Comparison of ENCODE assay signal across 26 cellular contexts in the genomic region with DNA sequence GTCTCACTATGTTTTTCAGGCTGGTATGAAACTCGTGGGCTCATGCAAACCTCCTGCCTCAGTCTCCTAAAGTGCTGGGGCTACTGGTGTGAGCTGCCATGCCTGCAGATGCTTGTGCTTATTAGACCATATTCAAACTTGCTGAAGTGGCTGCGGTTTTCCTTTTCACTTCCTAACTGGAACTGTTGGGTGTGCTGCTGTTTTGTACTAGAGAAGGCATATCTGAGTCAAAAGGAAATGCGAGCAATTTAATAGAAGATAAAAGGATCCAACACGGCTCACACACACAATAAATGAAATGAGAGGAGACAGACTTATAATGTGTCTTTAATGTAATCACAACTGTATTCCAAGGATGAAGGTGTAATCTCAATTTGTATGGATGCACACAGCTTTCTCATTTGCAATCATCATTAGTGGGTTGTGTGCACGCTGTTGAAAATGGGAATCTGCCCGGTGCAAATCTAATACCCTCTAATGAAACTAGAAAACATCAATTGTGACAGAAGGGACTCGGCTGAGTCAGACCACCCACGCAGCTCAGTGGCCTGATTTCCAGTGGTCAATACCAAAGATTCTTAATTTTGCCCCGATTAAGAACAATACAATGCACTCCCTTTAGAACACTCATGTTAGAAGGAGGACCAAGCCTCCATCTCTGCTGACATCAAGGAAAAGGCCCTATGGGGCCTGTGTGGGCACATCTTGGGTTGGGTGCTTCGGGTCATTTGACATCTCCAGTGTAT.
"Had no signal": no experiment of that assay in that cellular context is flagged by ENCODE, and none has a peak within 500 bp of the region (broad histone marks: within the 10 kb centered on the region; RNA-seq: fewer than 3 reads in every experiment).

No MANE protein-coding gene starts in this region.

- H3K36me3 ChIP-seq: ascending aorta, cardiac muscle cell, Peyer's patch, SJSA1 had no signal

- H3K4me3 ChIP-seq: ascending aorta, cardiac muscle cell, Peyer's patch, SJSA1 had no signal

- H3K9me3 Mint-ChIP-seq: activated B cell treated with CpG ODN at 0.5 μM for 24 hours; activated CD4-positive, alpha-beta T cell treated with anti-CD3 and anti-CD28 coated beads, Interleukin-2, amount 10 ng/mL, durations not matched to agents 24 days and 14 days; brain had no signal

- H3K27me3 ChIP-seq: ascending aorta, cardiac muscle cell, Peyer's patch, SJSA1 had no signal

- H3K27ac ChIP-seq: ascending aorta, cardiac muscle cell, Peyer's patch, SJSA1 had no signal

- H3K27ac Mint-ChIP-seq: activated B cell treated with CpG ODN at 0.5 μM for 24 hours; activated CD4-positive, alpha-beta T cell treated with anti-CD3 and anti-CD28 coated beads, Interleukin-2, amount 10 ng/mL, durations not matched to agents 24 days and 14 days; activated naive CD4-positive, alpha-beta T cell treated with anti-CD3 and anti-CD28 coated beads, Interleukin-2, amount 50 U/mL, for 72 hours; activated naive CD8-positive, alpha-beta T cell treated with anti-CD3 and anti-CD28 coated beads, Interleukin-2, amount 50 U/mL, for 24 hours; T-helper 1 cell treated with Interleukin-12 subunit alpha and Interleukin-12 subunit beta and Interleukin-4 antibody, amounts not matched to agents 30 μg/mL and 1 μg/mL, for 36 hours had no signal

- H3K4me3 Mint-ChIP-seq: activated B cell treated with CpG ODN at 0.5 μM for 24 hours; activated CD4-positive, alpha-beta T cell treated with anti-CD3 and anti-CD28 coated beads, Interleukin-2, amount 10 ng/mL, durations not matched to agents 24 days and 14 days; activated naive CD8-positive, alpha-beta T cell treated with anti-CD3 and anti-CD28 coated beads, Interleukin-2, amount 50 U/mL, for 24 hours; activated T-cell treated with anti-CD3 and anti-CD28 coated beads, Interleukin-2, amount 50 U/mL, for 4 hours; brain; T-helper 1 cell treated with Interleukin-12 subunit alpha and Interleukin-12 subunit beta and Interleukin-4 antibody, amounts not matched to agents 30 μg/mL and 1 μg/mL, for 36 hours had no signal

- H3K27me3 Mint-ChIP-seq: activated B cell treated with CpG ODN at 0.5 μM for 24 hours; activated CD4-positive, alpha-beta T cell treated with anti-CD3 and anti-CD28 coated beads, Interleukin-2, amount 10 ng/mL, durations not matched to agents 24 days and 14 days; activated naive CD8-positive, alpha-beta T cell treated with anti-CD3 and anti-CD28 coated beads, Interleukin-2, amount 50 U/mL, for 24 hours had no signal

- DNase-seq: activated B cell treated with CpG ODN at 0.5 μM for 24 hours; activated CD4-positive, alpha-beta T cell treated with anti-CD3 and anti-CD28 coated beads for 1 hour; activated CD4-positive, alpha-beta T cell treated with anti-CD3 and anti-CD28 coated beads, Interleukin-2, amount 10 ng/mL, durations not matched to agents 24 days and 14 days; activated CD4-positive, alpha-beta T cell treated with anti-CD3 and anti-CD28 coated beads, Interleukin-2, amount 50 U/mL, for 48 hours; activated CD8-positive, alpha-beta memory T cell treated with anti-CD3 and anti-CD28 coated beads for 24 hours; activated effector memory CD4-positive, alpha-beta T cell treated with anti-CD3 and anti-CD28 coated beads, Interleukin-2, amount 50 U/mL, for 16 hours; activated naive CD4-positive, alpha-beta T cell treated with Interleukin-2 at 50 U/mL for 16 hours; activated naive CD8-positive, alpha-beta T cell treated with anti-CD3 and anti-CD28 coated beads, Interleukin-2, amount 50 U/mL, for 24 hours; activated T-cell treated with anti-CD3 and anti-CD28 coated beads, Interleukin-2, amount 50 U/mL, for 4 hours; amniotic stem cell; Kasumi-1; KBM-7; NCI-H1092; NCI-H1417 treated with DMSO at 0.1 percent for 48 hours; NCI-H1694; NCI-H2029 treated with DMSO at 0.1 percent for 48 hours; NCI-H510A treated with DMSO at 0.1 percent for 48 hours; NCI-H69; Peyer's patch; SHP77 had no signal

- H3K36me3 Mint-ChIP-seq: activated naive CD4-positive, alpha-beta T cell treated with anti-CD3 and anti-CD28 coated beads, Interleukin-2, amount 50 U/mL, for 72 hours; brain had no signal

- H3K4me1 Mint-ChIP-seq: activated B cell treated with CpG ODN at 0.5 μM for 24 hours; activated CD4-positive, alpha-beta T cell treated with anti-CD3 and anti-CD28 coated beads, Interleukin-2, amount 10 ng/mL, durations not matched to agents 24 days and 14 days; activated naive CD8-positive, alpha-beta T cell treated with anti-CD3 and anti-CD28 coated beads, Interleukin-2, amount 50 U/mL, for 24 hours had no signal

- ATAC-seq: activated naive CD4-positive, alpha-beta T cell treated with anti-CD3 and anti-CD28 coated beads, Interleukin-2, amount 50 U/mL, for 72 hours; activated naive CD8-positive, alpha-beta T cell treated with anti-CD3 and anti-CD28 coated beads, Interleukin-2, amount 50 U/mL, for 24 hours; activated T-cell treated with anti-CD3 and anti-CD28 coated beads, Interleukin-2, amount 50 U/mL, for 4 hours had no signal

- H3K4me1 ChIP-seq: ascending aorta, Peyer's patch, SJSA1 had no signal

- H3K9me3 ChIP-seq: ascending aorta, Peyer's patch, SJSA1 had no signal
